11 cellular contexts compared by ENCODE assay signal in genomic region chr15:51879555-51879954, GRCh38. TPM values are rescaled to one million over a fixed set of nuclear protein-coding genes. Genes with fewer than 3 reads are reported as not detected.
DNase-seq lines count a peak whose midpoint lies in the region; ATAC-seq, FAIRE-seq and TF ChIP-seq lines count a peak whose summit lies in the region.
"Had no signal": no experiment of that assay in that cellular context is flagged by ENCODE, and none has a peak within 500 bp of the region (broad histone marks: within the 10 kb centered on the region; RNA-seq: fewer than 3 reads in every experiment).

No MANE protein-coding gene starts in this region.

- peak overlapping the region; percentile 77 for H3K27ac ChIP-seq in fibroblast of lung (ENCODE audit: insufficient read depth, low read length)
- H3K27ac ChIP-seq in rectal smooth muscle tissue (ENCODE audit: low read depth, low read length) = peak overlapping the region; percentile 43
- H3K27ac ChIP-seq: psoas muscle had no signal

- H3K79me2 ChIP-seq in fibroblast of lung (ENCODE audit: control insufficient read depth, insufficient read depth, low read length) = peaks cover 31% of the 10 kb centered on the region

- H3K9ac ChIP-seq in fibroblast of lung (ENCODE audit: insufficient read depth, low read length) (no peak overlapping the region), rectal smooth muscle tissue (ENCODE audit: low read length) (no peak overlapping the region)

- no peak overlapping the region for H3K4me3 ChIP-seq in fibroblast of lung (replicated peaks in 1 of 4; ENCODE audit: control extremely low read depth in 1 of 4, insufficient read depth in 1 of 4, low read depth in 3 of 4, low read length in 4 of 4)
- no peak overlapping the region for H3K4me3 ChIP-seq in rectal smooth muscle tissue (ENCODE audit: low read length)
- H3K4me3 ChIP-seq: psoas muscle had no signal

- H4K20me1 ChIP-seq in fibroblast of lung (ENCODE audit: control insufficient read depth, extremely low read depth, insufficient read depth, low read length) = no peaks in the 10 kb centered on the region

- no peaks in the 10 kb centered on the region for H3K36me3 ChIP-seq in fibroblast of lung (ENCODE audit: control insufficient read depth, insufficient read depth, low read length)
- H3K36me3 ChIP-seq in rectal smooth muscle tissue (ENCODE audit: control insufficient read depth, insufficient read depth, low read length) = peaks cover 2% of the 10 kb centered on the region

- H3K27ac Mint-ChIP-seq in T-helper 17 cell = peak overlapping the region; percentile 93
- no peak overlapping the region for H3K27ac Mint-ChIP-seq in glutamatergic neuron (ENCODE audit: unreplicated experiment)

- FAIRE-seq in urothelium cell line (lab: Jason Lieb, UNC) = no peak
- FAIRE-seq: GM12892 had no signal

- H3K4me3 Mint-ChIP-seq in T-helper 17 cell = no peak overlapping the region
- H3K4me3 Mint-ChIP-seq in glutamatergic neuron (ENCODE audit: unreplicated experiment) = no peak overlapping the region

- ATAC-seq in T-helper 17 cell (no peak), GM19324 (IDR thresholded peaks at IDR 0.05; ENCODE audit: low FRiP score, unreplicated experiment) (no peak)
- ATAC-seq: psoas muscle had no signal

- H3K4me1 Mint-ChIP-seq in T-helper 17 cell (peaks cover 23% of the 10 kb centered on the region), glutamatergic neuron (ENCODE audit: low read depth, unreplicated experiment) (peaks cover 15% of the 10 kb centered on the region)

- H3K27me3 ChIP-seq in fibroblast of lung (ENCODE audit: control insufficient read depth, insufficient read depth, low read length) = no peaks in the 10 kb centered on the region
- no peaks in the 10 kb centered on the region for H3K27me3 ChIP-seq in rectal smooth muscle tissue (ENCODE audit: control insufficient read depth, insufficient read depth, low read length)

- DNase-seq in EH (ENCODE audit: low read depth) (peak; percentile 55), T-helper 17 cell (no peak), fibroblast of lung (ENCODE audit: low read depth in 2 of 2) (peak; percentile 33 to 81), glutamatergic neuron (no peak), urothelium cell line (ENCODE audit: low spot score) (no peak)
- no peak for DNase-seq in stimulated activated CD4-positive, alpha-beta T cell treated with anti-CD3 and anti-CD28 coated beads, Interleukin-2, amount 100 ng/mL, for 24 hours
- DNase-seq: NCI-H146, psoas muscle had no signal

- H3K36me3 Mint-ChIP-seq in T-helper 17 cell (ENCODE audit: low read depth) (peaks cover 6% of the 10 kb centered on the region), glutamatergic neuron (ENCODE audit: unreplicated experiment) (no peaks in the 10 kb centered on the region)

- no peaks in the 10 kb centered on the region for H3K9me3 ChIP-seq in T-helper 17 cell (ENCODE audit: control insufficient read depth, low read length, poor library complexity, severe bottlenecking)
- no peaks in the 10 kb centered on the region for H3K9me3 ChIP-seq in fibroblast of lung (ENCODE audit: control insufficient read depth, insufficient read depth, low read depth, low read length)
- H3K9me3 ChIP-seq: psoas muscle had no signal

- peaks cover 29% of the 10 kb centered on the region for H3K4me1 ChIP-seq in fibroblast of lung (ENCODE audit: control insufficient read depth, extremely low read depth, insufficient read depth, low read length)
- peaks cover 22% of the 10 kb centered on the region for H3K4me1 ChIP-seq in rectal smooth muscle tissue (ENCODE audit: control insufficient read depth, insufficient read depth, low read length)
- H3K4me1 ChIP-seq: psoas muscle had no signal

- no peak overlapping the region for H2AFZ ChIP-seq in fibroblast of lung (ENCODE audit: low read length)

- H3K27me3 Mint-ChIP-seq in T-helper 17 cell (no peaks in the 10 kb centered on the region), glutamatergic neuron (ENCODE audit: unreplicated experiment) (no peaks in the 10 kb centered on the region)

- H3K4me2 ChIP-seq in fibroblast of lung (ENCODE audit: extremely low read depth, insufficient read depth, low read length) = peak overlapping the region; percentile 46

- no peak for TF ChIP-seq CTCF in fibroblast of lung (conservative IDR thresholded peaks at IDR 0.05 in 1 of 2, IDR thresholded peaks at IDR 0.05 in 1 of 2; ENCODE audit: low read depth in 1 of 2, low read length in 2 of 2)
- TF ChIP-seq CTCF in glutamatergic neuron (IDR thresholded peaks at IDR 0.05; ENCODE audit: partially characterized antibody, unreplicated experiment) = no peak

- no peaks in the 10 kb centered on the region for H3K9me3 Mint-ChIP-seq in glutamatergic neuron (ENCODE audit: unreplicated experiment)

RNA-seq across cellular contexts. Expression of gene TMOD3, which starts 50.1 kb away (rescaled TPM):
- 10 to 100 TPM; 48.1 to 58.1 TPM for total RNA-seq in T-helper 17 cell
- total RNA-seq in fibroblast of lung = 30.6 and 35.3 TPM in 2 replicates
- polyA plus RNA-seq in fibroblast of lung = 19.8 and 33.7 TPM in 2 replicates
- 17.5 and 30.2 TPM in 2 replicates for polyA plus RNA-seq in fibroblast of lung (2012)
- polyA minus RNA-seq in fibroblast of lung (ENCODE audit: low replicate concordance) = 5.1 and 8.0 TPM in 2 replicates
- 29.2 TPM for total RNA-seq in glutamatergic neuron (ENCODE audit: unreplicated experiment)

Comparison
In these comparisons a context has a peak if more than half of its experiments do, and no peak if none do; other contexts are left out.
1. DNase-seq: peak in EH (single experiment) and fibroblast of lung (2 of 2); none in T-helper 17 cell (0 of 3), glutamatergic neuron (single experiment), stimulated activated CD4-positive, alpha-beta T cell treated with anti-CD3 and anti-CD28 coated beads, Interleukin-2, amount 100 ng/mL, for 24 hours (0 of 2) and urothelium cell line (single experiment).